20 cellular contexts compared by ENCODE assay signal in genomic region chr9:107613314-107613713, GRCh38.
DNase-seq lines count a peak whose midpoint lies in the region; ATAC-seq and TF ChIP-seq lines count a peak whose summit lies in the region.
"Had no signal": no experiment of that assay in that cellular context is flagged by ENCODE, and none has a peak within 500 bp of the region (broad histone marks: within the 10 kb centered on the region; RNA-seq: fewer than 3 reads in every experiment).

No MANE protein-coding gene starts in this region.

- CTCF ChIA-PET in Caco-2 (lab: Charles Lee): no interaction called here

- H3K36me3 Mint-ChIP-seq in Caco-2 (ENCODE audit: insufficient read depth, unreplicated experiment): no peaks in the 10 kb centered on the region

- H3K79me2 ChIP-seq in hepatocyte: no peaks in the 10 kb centered on the region

- in situ Hi-C loops in transverse colon (cut with MboI; ENCODE audit: low pct_ligation_motif_present in 1 of 4, low pct_unique_long_range_greater_than_20kb in 1 of 4, low sequenced_read_pairs in 3 of 4): no loop called here

- WGBS in hepatocyte (ENCODE audit: low lambda C conversion rate, missing lambda C conversion rate): 63% methylated on average over 2 of the region's 2 CpGs
- 70 to 100% methylated on average over 1 to 2 of the region's 2 CpGs for WGBS in transverse colon (ENCODE audit: low coverage in 1 of 2), 2 donors

- H3K4me3 ChIP-seq in Caco-2 (ENCODE audit: low read depth, low read length) (no peak overlapping the region), H7 (ENCODE audit: insufficient read depth, low read depth, low read length) (no peak overlapping the region), hepatocyte (no peak overlapping the region), transverse colon (no peak overlapping the region)
- H3K4me3 ChIP-seq: SK-N-MC had no signal

- peaks cover 23% of the 10 kb centered on the region for H3K4me1 ChIP-seq in Caco-2
- H3K4me1 ChIP-seq in hepatocyte (ENCODE audit: insufficient read depth): peaks cover 12% of the 10 kb centered on the region
- H3K4me1 ChIP-seq in transverse colon: peaks cover 11 to 36% (median 25%) of the 10 kb centered on the region in 4 donors

- BruUV-seq in Caco-2 (replicated peaks; lab: Mats Ljungman, UMichigan): no TSS peak

- no peak overlapping the region for H2AFZ ChIP-seq in hepatocyte

- H3K36me3 ChIP-seq in Caco-2 (ENCODE audit: control insufficient read depth, insufficient read depth, low read length): no peaks in the 10 kb centered on the region
- no peaks in the 10 kb centered on the region for H3K36me3 ChIP-seq in H7 (replicated peaks; ENCODE audit: control insufficient read depth, insufficient read depth, low read length)
- no peaks in the 10 kb centered on the region for H3K36me3 ChIP-seq in hepatocyte (replicated peaks; ENCODE audit: insufficient read depth, low read depth)
- H3K36me3 ChIP-seq in transverse colon: no peaks in the 10 kb centered on the region

- no peaks in the 10 kb centered on the region for H3K27me3 ChIP-seq in Caco-2 (replicated peaks; ENCODE audit: control insufficient read depth, insufficient read depth, low read length)
- no peaks in the 10 kb centered on the region for H3K27me3 ChIP-seq in H7 (ENCODE audit: control insufficient read depth, insufficient read depth, low read length)
- H3K27me3 ChIP-seq in hepatocyte: no peaks in the 10 kb centered on the region
- H3K27me3 ChIP-seq in transverse colon: no peaks in the 10 kb centered on the region

- no peak for ATAC-seq in GM21825 (IDR thresholded peaks at IDR 0.05; ENCODE audit: unreplicated experiment)
- ATAC-seq: HepG2 had no signal

- no peaks in the 10 kb centered on the region for H3K9me2 ChIP-seq in hepatocyte (replicated peaks; ENCODE audit: insufficient read depth)

- POLR2A ChIA-PET in Caco-2 (lab: Charles Lee): no interaction called here

- TF ChIP-seq CTCF in Caco-2 (IDR thresholded peaks at IDR 0.05; ENCODE audit: insufficient read depth in 1 of 2, low read depth in 1 of 2, low read length in 1 of 2, severe bottlenecking in 1 of 2, unreplicated experiment in 1 of 2) (no peak), hepatocyte (IDR thresholded peaks at IDR 0.05; ENCODE audit: poor library complexity) (no peak), transverse colon (IDR thresholded peaks at IDR 0.05) (peak in 2 of 5 experiments; percentile 15 to 27)

- no peak overlapping the region for H3K4me2 ChIP-seq in hepatocyte

- H3K27me3 Mint-ChIP-seq in Caco-2 (ENCODE audit: insufficient read depth, unreplicated experiment): peaks cover 3% of the 10 kb centered on the region

- no peaks in the 10 kb centered on the region for H3K9me3 ChIP-seq in Caco-2
- H3K9me3 ChIP-seq in hepatocyte (ENCODE audit: low read depth): no peaks in the 10 kb centered on the region
- H3K9me3 ChIP-seq in transverse colon: no peaks in the 10 kb centered on the region

- peak; percentile 4 for TF ChIP-seq EP300 in transverse colon (IDR thresholded peaks at IDR 0.05; ENCODE audit: low read depth)

- TF ChIP-seq POLR2A in transverse colon (IDR thresholded peaks at IDR 0.05): no peak

- H3K9me3 Mint-ChIP-seq in Caco-2 (ENCODE audit: unreplicated experiment): no peaks in the 10 kb centered on the region

- DNase-seq in Caco-2: peak; percentile 56 to 82
- DNase-seq in H7: peak; percentile 12
- peak; percentile 45 for DNase-seq in hepatocyte (ENCODE audit: low spot score)
- DNase-seq in transverse colon: peak; percentile 50
- no peak for DNase-seq in 8988T
- no peak for DNase-seq in activated naive CD4-positive, alpha-beta T cell treated with anti-CD3 and anti-CD28 coated beads, Interleukin-2, amount 50 U/mL, for 16 hours
- DNase-seq: DMS79, EL, Karpas-422, NCI-H1105, NCI-H1436 treated with DMSO at 0.1 percent for 48 hours, NCI-H187 treated with DMSO at 0.1 percent for 48 hours, NCI-H2107, NCI-H524 treated with DMSO at 0.1 percent for 48 hours, OCI-M1, SIG-M5 had no signal

- H4K20me1 ChIP-seq in hepatocyte (ENCODE audit: insufficient read depth, poor library complexity, severe bottlenecking): no peaks in the 10 kb centered on the region

- no peak overlapping the region for H3K4me3 Mint-ChIP-seq in Caco-2 (ENCODE audit: unreplicated experiment)
- H3K4me3 Mint-ChIP-seq: B cell had no signal

- intact Hi-C loops in Caco-2 (cut with micrococcal nuclease; ENCODE audit: unreplicated experiment) (loop anchor here (1.0 to 5.0 kb wide), 3 partner anchors 8 to 179 kb away; no protein-coding TSS in a partner anchor), transverse colon (cut with DNase I; ENCODE audit: low total_unique reads) (no loop called here)

- H3K4me1 Mint-ChIP-seq in Caco-2 (ENCODE audit: low read depth, unreplicated experiment): peaks cover 13% of the 10 kb centered on the region
- H3K4me1 Mint-ChIP-seq: B cell had no signal

- H3K27ac Mint-ChIP-seq in Caco-2 (ENCODE audit: unreplicated experiment): no peak overlapping the region
- H3K27ac Mint-ChIP-seq: B cell had no signal

- H3K27ac ChIP-seq in hepatocyte (peak overlapping the region; percentile 24), transverse colon (peak overlapping the region; percentile 66 to 82 (median 76))
- H3K27ac ChIP-seq: SK-N-MC had no signal

Comparison
In these comparisons a context has a peak if more than half of its experiments do, and no peak if none do; other contexts are left out.
1. DNase-seq: peak in Caco-2 (2 of 2), H7 (single experiment), hepatocyte (single experiment) and transverse colon (single experiment); none in 8988T (single experiment) and activated naive CD4-positive, alpha-beta T cell treated with anti-CD3 and anti-CD28 coated beads, Interleukin-2, amount 50 U/mL, for 16 hours (single experiment).